2 cellular contexts compared by ENCODE assay signal in the genomic region with DNA sequence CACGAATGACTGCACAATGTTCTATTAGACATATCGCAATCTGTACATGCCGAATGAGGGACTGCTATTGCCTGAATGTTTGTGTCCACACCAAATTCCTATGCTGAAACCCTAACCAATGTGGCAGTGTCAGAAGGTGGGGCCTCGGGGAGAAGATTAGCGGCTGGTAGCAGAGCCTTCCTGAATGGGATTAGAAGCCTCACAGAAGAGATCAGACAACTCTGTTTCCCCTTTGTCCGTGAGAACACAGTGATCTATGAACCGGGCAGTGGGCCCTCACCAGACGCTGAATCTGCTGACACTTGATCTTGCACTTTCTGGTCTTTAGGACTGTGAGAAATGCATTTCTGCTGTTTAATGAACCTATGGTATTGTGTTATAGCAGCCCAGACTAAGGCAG.
TF ChIP-seq lines count a peak whose summit lies in the region.

No MANE protein-coding gene starts in this region.

TF ChIP-seq in HepG2, 621 proteins besides CTCF, POLR2A, EP300 and RAD21:
- TF ChIP-seq CEBPB (IDR thresholded peaks at IDR 0.05; ENCODE audit: borderline replicate concordance, low read depth, low read length): 0 out of 2 replicates have a peak, but pooled peaks have one; percentile 7
- TF ChIP-seq ZNF761 (CRISPR knock-in tag; conservative IDR thresholded peaks at IDR 0.05): no peak
- TF ChIP-seq, protein P1, sequence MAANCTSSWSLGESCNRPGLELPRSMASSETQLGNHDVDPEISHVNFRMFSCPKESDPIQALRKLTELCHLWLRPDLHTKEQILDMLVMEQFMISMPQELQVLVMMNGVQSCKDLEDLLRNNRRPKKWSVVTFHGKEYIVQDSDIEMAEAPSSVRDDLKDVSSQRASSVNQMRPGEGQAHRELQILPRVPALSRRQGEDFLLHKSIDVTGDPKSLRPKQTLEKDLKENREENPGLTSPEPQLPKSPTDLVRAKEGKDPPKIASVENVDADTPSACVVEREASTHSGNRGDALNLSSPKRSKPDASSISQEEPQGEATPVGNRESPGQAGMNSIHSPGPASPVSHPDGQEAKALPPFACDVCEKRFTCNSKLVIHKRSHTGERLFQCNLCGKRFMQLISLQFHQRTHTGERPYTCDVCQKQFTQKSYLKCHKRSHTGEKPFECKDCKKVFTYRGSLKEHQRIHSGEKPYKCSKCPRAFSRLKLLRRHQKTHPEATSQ (CRISPR knock-in tag; IDR thresholded peaks at IDR 0.05; ENCODE audit: borderline replicate concordance): no peak
- TF ChIP-seq RARA (CRISPR knock-in tag; IDR thresholded peaks at IDR 0.05): no peak
- TF ChIP-seq MAFF (IDR thresholded peaks at IDR 0.05; ENCODE audit: low read depth, low read length): no peak
- no peak for TF ChIP-seq HDAC1 (CRISPR knock-in tag; IDR thresholded peaks at IDR 0.05)
- TF ChIP-seq JUND (CRISPR knock-in tag; IDR thresholded peaks at IDR 0.05): no peak
- no peak for TF ChIP-seq ZNF672 (CRISPR knock-in tag; IDR thresholded peaks at IDR 0.05)
- no peak for TF ChIP-seq PAF1 (CRISPR knock-in tag; IDR thresholded peaks at IDR 0.05)
- TF ChIP-seq ZNF264 (CRISPR knock-in tag; IDR thresholded peaks at IDR 0.05): peak; percentile 70; the same call in 1 of the 2 replicates
- no peak for TF ChIP-seq ZNF768 (CRISPR knock-in tag; IDR thresholded peaks at IDR 0.05)
- no peak for TF ChIP-seq ZNF75D (CRISPR knock-in tag; IDR thresholded peaks at IDR 0.05; ENCODE audit: borderline replicate concordance)
- TF ChIP-seq ZNF629 (CRISPR knock-in tag; conservative IDR thresholded peaks at IDR 0.05): no peak
- TF ChIP-seq FOXA1 (IDR thresholded peaks at IDR 0.05): no peak
- TF ChIP-seq FOXA1 (CRISPR knock-in tag; IDR thresholded peaks at IDR 0.05): 0 out of 2 replicates have a peak, but pooled peaks have one; percentile 28
- no peak for TF ChIP-seq ETV6 (CRISPR knock-in tag; conservative IDR thresholded peaks at IDR 0.05)
- TF ChIP-seq AGO1 (IDR thresholded peaks at IDR 0.05; ENCODE audit: low read depth, low read length, poor library complexity, severe bottlenecking): no peak
- TF ChIP-seq ZNF83 (CRISPR knock-in tag; IDR thresholded peaks at IDR 0.05; ENCODE audit: borderline replicate concordance): no peak
- TF ChIP-seq, protein P2, sequence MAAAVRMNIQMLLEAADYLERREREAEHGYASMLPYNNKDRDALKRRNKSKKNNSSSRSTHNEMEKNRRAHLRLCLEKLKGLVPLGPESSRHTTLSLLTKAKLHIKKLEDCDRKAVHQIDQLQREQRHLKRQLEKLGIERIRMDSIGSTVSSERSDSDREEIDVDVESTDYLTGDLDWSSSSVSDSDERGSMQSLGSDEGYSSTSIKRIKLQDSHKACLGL (CRISPR knock-in tag; IDR thresholded peaks at IDR 0.05): no peak
- TF ChIP-seq ZNF232 (CRISPR knock-in tag; IDR thresholded peaks at IDR 0.05; ENCODE audit: borderline replicate concordance): no peak
- TF ChIP-seq ZSCAN29 (CRISPR knock-in tag; conservative IDR thresholded peaks at IDR 0.05): no peak
- TF ChIP-seq ZNF607 (CRISPR knock-in tag; IDR thresholded peaks at IDR 0.05; ENCODE audit: borderline replicate concordance): no peak
- no peak for TF ChIP-seq ETS1 (CRISPR knock-in tag; IDR thresholded peaks at IDR 0.05)
- no peak for TF ChIP-seq ZNF543 (CRISPR knock-in tag; IDR thresholded peaks at IDR 0.05)
- TF ChIP-seq GATAD2A (CRISPR knock-in tag; IDR thresholded peaks at IDR 0.05): 0 out of 2 replicates have a peak, but pooled peaks have one; percentile 15
- TF ChIP-seq MLLT10 (CRISPR knock-in tag; IDR thresholded peaks at IDR 0.05): no peak
TF ChIP-seq in HepG2: peak in this region for 4.

TF ChIP-seq in WTC11, 78 proteins besides CTCF, POLR2A, EP300 and RAD21:
- TF ChIP-seq, protein P3, sequence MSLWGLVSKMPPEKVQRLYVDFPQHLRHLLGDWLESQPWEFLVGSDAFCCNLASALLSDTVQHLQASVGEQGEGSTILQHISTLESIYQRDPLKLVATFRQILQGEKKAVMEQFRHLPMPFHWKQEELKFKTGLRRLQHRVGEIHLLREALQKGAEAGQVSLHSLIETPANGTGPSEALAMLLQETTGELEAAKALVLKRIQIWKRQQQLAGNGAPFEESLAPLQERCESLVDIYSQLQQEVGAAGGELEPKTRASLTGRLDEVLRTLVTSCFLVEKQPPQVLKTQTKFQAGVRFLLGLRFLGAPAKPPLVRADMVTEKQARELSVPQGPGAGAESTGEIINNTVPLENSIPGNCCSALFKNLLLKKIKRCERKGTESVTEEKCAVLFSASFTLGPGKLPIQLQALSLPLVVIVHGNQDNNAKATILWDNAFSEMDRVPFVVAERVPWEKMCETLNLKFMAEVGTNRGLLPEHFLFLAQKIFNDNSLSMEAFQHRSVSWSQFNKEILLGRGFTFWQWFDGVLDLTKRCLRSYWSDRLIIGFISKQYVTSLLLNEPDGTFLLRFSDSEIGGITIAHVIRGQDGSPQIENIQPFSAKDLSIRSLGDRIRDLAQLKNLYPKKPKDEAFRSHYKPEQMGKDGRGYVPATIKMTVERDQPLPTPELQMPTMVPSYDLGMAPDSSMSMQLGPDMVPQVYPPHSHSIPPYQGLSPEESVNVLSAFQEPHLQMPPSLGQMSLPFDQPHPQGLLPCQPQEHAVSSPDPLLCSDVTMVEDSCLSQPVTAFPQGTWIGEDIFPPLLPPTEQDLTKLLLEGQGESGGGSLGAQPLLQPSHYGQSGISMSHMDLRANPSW (CRISPR knock-in tag; conservative IDR thresholded peaks at IDR 0.05; ENCODE audit: low read depth): no peak
- TF ChIP-seq ELF4 (CRISPR knock-in tag; IDR thresholded peaks at IDR 0.05; ENCODE audit: low read depth) (no peak), FOXK1 (CRISPR knock-in tag; IDR thresholded peaks at IDR 0.05) (no peak), ATF1 (CRISPR knock-in tag; IDR thresholded peaks at IDR 0.05) (no peak), PRRX2 (CRISPR knock-in tag; IDR thresholded peaks at IDR 0.05) (no peak), EMX1 (CRISPR knock-in tag; IDR thresholded peaks at IDR 0.05) (no peak), GRHL2 (CRISPR knock-in tag; IDR thresholded peaks at IDR 0.05; ENCODE audit: insufficient replicate concordance, severe bottlenecking) (no peak)
